1 cellular context compared by ENCODE assay signal in the genomic region with DNA sequence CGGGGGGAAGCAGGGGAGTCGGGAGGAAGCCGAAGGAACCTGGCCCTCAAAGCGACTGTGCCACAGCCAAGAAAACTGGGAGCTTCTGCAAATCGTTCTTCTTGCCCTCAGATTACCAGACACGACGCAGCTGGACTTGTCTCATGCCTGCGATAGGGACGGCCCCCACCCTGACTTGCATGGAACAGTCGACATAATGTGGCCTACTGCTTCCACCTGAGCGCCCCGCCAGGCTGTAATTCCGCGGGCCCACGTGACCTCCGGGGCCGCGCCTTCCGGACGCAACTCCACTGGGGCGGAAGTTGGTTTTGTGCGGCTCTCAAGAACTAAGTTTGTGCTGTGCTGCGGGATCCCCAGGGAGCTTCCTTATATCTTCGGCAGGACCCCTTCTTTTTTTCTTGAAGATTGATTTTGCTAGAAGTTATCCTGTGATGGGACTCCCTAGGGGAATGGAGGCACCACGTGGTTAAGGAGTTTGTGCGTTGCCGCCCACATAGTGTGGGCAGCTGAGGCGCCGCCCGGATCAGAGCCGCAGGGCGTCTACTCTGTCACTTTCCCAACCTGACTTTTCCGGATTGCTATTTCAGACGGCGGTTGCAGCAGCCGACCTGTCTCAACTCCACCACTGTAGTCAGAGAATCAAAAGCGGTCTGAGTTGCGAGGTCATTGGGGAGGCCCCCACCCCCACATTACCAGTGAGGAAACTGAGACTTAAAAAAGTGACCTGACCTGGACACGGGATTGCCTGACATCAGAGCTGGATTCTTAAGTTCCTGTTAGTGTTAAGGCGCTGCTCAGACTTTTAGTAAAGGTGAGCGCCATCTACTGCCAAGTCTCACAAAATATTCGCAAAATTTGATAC.
TF ChIP-seq lines count a peak whose summit lies in the region.

No MANE protein-coding gene starts in this region.

TF ChIP-seq in K562, 482 proteins besides CTCF, POLR2A, EP300 and RAD21 (continued from another document and continues in another):
- TF ChIP-seq, protein P1, sequence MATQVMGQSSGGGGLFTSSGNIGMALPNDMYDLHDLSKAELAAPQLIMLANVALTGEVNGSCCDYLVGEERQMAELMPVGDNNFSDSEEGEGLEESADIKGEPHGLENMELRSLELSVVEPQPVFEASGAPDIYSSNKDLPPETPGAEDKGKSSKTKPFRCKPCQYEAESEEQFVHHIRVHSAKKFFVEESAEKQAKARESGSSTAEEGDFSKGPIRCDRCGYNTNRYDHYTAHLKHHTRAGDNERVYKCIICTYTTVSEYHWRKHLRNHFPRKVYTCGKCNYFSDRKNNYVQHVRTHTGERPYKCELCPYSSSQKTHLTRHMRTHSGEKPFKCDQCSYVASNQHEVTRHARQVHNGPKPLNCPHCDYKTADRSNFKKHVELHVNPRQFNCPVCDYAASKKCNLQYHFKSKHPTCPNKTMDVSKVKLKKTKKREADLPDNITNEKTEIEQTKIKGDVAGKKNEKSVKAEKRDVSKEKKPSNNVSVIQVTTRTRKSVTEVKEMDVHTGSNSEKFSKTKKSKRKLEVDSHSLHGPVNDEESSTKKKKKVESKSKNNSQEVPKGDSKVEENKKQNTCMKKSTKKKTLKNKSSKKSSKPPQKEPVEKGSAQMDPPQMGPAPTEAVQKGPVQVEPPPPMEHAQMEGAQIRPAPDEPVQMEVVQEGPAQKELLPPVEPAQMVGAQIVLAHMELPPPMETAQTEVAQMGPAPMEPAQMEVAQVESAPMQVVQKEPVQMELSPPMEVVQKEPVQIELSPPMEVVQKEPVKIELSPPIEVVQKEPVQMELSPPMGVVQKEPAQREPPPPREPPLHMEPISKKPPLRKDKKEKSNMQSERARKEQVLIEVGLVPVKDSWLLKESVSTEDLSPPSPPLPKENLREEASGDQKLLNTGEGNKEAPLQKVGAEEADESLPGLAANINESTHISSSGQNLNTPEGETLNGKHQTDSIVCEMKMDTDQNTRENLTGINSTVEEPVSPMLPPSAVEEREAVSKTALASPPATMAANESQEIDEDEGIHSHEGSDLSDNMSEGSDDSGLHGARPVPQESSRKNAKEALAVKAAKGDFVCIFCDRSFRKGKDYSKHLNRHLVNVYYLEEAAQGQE (CRISPR knock-in tag; IDR thresholded peaks at IDR 0.05; ENCODE audit: low read depth), result no peak
- TF ChIP-seq NR2C1 (IDR thresholded peaks at IDR 0.05), result no peak
- 0 out of 2 replicates have a peak, but pooled peaks have one; percentile 16 for TF ChIP-seq NR2C1 (tag; IDR thresholded peaks at IDR 0.05)
- TF ChIP-seq NFRKB (IDR thresholded peaks at IDR 0.05; ENCODE audit: low read depth), result no peak
- peak in 1 of 2 experiments; percentile 96; a peak in 2 of 4 replicates for TF ChIP-seq HDAC1 (IDR thresholded peaks at IDR 0.05)
- no peak for TF ChIP-seq ZNF79 (CRISPR knock-in tag; IDR thresholded peaks at IDR 0.05; ENCODE audit: low read depth)
- no peak for TF ChIP-seq PTRF (tag; IDR thresholded peaks at IDR 0.05)
- TF ChIP-seq, protein P2, sequence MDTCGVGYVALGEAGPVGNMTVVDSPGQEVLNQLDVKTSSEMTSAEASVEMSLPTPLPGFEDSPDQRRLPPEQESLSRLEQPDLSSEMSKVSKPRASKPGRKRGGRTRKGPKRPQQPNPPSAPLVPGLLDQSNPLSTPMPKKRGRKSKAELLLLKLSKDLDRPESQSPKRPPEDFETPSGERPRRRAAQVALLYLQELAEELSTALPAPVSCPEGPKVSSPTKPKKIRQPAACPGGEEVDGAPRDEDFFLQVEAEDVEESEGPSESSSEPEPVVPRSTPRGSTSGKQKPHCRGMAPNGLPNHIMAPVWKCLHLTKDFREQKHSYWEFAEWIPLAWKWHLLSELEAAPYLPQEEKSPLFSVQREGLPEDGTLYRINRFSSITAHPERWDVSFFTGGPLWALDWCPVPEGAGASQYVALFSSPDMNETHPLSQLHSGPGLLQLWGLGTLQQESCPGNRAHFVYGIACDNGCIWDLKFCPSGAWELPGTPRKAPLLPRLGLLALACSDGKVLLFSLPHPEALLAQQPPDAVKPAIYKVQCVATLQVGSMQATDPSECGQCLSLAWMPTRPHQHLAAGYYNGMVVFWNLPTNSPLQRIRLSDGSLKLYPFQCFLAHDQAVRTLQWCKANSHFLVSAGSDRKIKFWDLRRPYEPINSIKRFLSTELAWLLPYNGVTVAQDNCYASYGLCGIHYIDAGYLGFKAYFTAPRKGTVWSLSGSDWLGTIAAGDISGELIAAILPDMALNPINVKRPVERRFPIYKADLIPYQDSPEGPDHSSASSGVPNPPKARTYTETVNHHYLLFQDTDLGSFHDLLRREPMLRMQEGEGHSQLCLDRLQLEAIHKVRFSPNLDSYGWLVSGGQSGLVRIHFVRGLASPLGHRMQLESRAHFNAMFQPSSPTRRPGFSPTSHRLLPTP (IDR thresholded peaks at IDR 0.05; ENCODE audit: borderline replicate concordance, extremely low read depth, insufficient read length), result no peak
- no peak for TF ChIP-seq ZNF121 (CRISPR knock-in tag; conservative IDR thresholded peaks at IDR 0.05)
- 0 out of 2 replicates have a peak, but pooled peaks have one; percentile 8 for TF ChIP-seq ZKSCAN1 (IDR thresholded peaks at IDR 0.05; ENCODE audit: low read depth, low read length)
- TF ChIP-seq MCM5 (IDR thresholded peaks at IDR 0.05; ENCODE audit: low read depth), result no peak
- TF ChIP-seq ZNF140 (CRISPR knock-in tag; IDR thresholded peaks at IDR 0.05), result no peak
- peak; percentile 87 for TF ChIP-seq HDAC2 (IDR thresholded peaks at IDR 0.05)
- TF ChIP-seq, protein P3, sequence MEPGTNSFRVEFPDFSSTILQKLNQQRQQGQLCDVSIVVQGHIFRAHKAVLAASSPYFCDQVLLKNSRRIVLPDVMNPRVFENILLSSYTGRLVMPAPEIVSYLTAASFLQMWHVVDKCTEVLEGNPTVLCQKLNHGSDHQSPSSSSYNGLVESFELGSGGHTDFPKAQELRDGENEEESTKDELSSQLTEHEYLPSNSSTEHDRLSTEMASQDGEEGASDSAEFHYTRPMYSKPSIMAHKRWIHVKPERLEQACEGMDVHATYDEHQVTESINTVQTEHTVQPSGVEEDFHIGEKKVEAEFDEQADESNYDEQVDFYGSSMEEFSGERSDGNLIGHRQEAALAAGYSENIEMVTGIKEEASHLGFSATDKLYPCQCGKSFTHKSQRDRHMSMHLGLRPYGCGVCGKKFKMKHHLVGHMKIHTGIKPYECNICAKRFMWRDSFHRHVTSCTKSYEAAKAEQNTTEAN (CRISPR knock-in tag; IDR thresholded peaks at IDR 0.05), result no peak
- TF ChIP-seq POLR2AphosphoS2 (IDR thresholded peaks at IDR 0.05; ENCODE audit: low read length), result no peak; the same call in 1 of the 2 replicates
- TF ChIP-seq, protein P4, sequence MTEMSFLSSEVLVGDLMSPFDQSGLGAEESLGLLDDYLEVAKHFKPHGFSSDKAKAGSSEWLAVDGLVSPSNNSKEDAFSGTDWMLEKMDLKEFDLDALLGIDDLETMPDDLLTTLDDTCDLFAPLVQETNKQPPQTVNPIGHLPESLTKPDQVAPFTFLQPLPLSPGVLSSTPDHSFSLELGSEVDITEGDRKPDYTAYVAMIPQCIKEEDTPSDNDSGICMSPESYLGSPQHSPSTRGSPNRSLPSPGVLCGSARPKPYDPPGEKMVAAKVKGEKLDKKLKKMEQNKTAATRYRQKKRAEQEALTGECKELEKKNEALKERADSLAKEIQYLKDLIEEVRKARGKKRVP (CRISPR knock-in tag; IDR thresholded peaks at IDR 0.05), result no peak
- no peak for TF ChIP-seq ZNF143 (CRISPR knock-in tag; IDR thresholded peaks at IDR 0.05)
- no peak for TF ChIP-seq SRSF9 (IDR thresholded peaks at IDR 0.05; ENCODE audit: borderline replicate concordance, low read depth, low read length)
- TF ChIP-seq NFYB (IDR thresholded peaks at IDR 0.05; ENCODE audit: extremely low read depth, insufficient read length), result no peak
- no peak for TF ChIP-seq PHB (CRISPR knock-in tag; IDR thresholded peaks at IDR 0.05)
- TF ChIP-seq STAT5B (CRISPR knock-in tag; IDR thresholded peaks at IDR 0.05), result no peak
- TF ChIP-seq ZNF175 (CRISPR knock-in tag; IDR thresholded peaks at IDR 0.05; ENCODE audit: low read depth), result 0 out of 2 replicates have a peak, but pooled peaks have one; percentile 60
- TF ChIP-seq ZNF75A (CRISPR knock-in tag; IDR thresholded peaks at IDR 0.05), result no peak
- TF ChIP-seq ZNF584 (CRISPR knock-in tag; IDR thresholded peaks at IDR 0.05; ENCODE audit: low read depth), result no peak
- peak; percentile 37 for TF ChIP-seq HNRNPLL (IDR thresholded peaks at IDR 0.05; ENCODE audit: low read depth, low read length, poor library complexity, severe bottlenecking)
- peak; percentile 59; the same call in 1 of the 2 replicates for TF ChIP-seq POLR2H (tag; IDR thresholded peaks at IDR 0.05; ENCODE audit: low read depth)
- TF ChIP-seq PHF8 (IDR thresholded peaks at IDR 0.05; ENCODE audit: borderline replicate concordance, low read length), result peak; percentile 41
- 0 out of 2 replicates have a peak, but pooled peaks have one; percentile 62 for TF ChIP-seq ELF2 (CRISPR knock-in tag; IDR thresholded peaks at IDR 0.05)
- TF ChIP-seq, protein P5, sequence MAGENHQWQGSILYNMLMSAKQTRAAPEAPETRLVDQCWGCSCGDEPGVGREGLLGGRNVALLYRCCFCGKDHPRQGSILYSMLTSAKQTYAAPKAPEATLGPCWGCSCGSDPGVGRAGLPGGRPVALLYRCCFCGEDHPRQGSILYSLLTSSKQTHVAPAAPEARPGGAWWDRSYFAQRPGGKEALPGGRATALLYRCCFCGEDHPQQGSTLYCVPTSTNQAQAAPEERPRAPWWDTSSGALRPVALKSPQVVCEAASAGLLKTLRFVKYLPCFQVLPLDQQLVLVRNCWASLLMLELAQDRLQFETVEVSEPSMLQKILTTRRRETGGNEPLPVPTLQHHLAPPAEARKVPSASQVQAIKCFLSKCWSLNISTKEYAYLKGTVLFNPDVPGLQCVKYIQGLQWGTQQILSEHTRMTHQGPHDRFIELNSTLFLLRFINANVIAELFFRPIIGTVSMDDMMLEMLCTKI (IDR thresholded peaks at IDR 0.05; ENCODE audit: partially characterized antibody), result no peak
- TF ChIP-seq ZNF76 (CRISPR knock-in tag; IDR thresholded peaks at IDR 0.05; ENCODE audit: borderline replicate concordance), result no peak
- no peak; the same call in 1 of the 2 replicates for TF ChIP-seq SOX6 (IDR thresholded peaks at IDR 0.05)
- TF ChIP-seq MYNN (IDR thresholded peaks at IDR 0.05), result no peak
- no peak for TF ChIP-seq MYNN (CRISPR knock-in tag; IDR thresholded peaks at IDR 0.05)
- no peak; the same call in 1 of the 2 replicates for TF ChIP-seq MYBL2 (IDR thresholded peaks at IDR 0.05; ENCODE audit: low read depth)
- no peak for TF ChIP-seq MYBL2 (CRISPR knock-in tag; IDR thresholded peaks at IDR 0.05; ENCODE audit: borderline replicate concordance)
- no peak for TF ChIP-seq POLR3A (IDR thresholded peaks at IDR 0.05; ENCODE audit: borderline replicate concordance, extremely low read depth, insufficient read depth, insufficient read length)
- TF ChIP-seq, protein P6, sequence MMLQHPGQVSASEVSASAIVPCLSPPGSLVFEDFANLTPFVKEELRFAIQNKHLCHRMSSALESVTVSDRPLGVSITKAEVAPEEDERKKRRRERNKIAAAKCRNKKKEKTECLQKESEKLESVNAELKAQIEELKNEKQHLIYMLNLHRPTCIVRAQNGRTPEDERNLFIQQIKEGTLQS (IDR thresholded peaks at IDR 0.05), result peak; percentile 52
- TF ChIP-seq, protein P6 (CRISPR knock-in tag; conservative IDR thresholded peaks at IDR 0.05), result peak; percentile 55; the same call in 1 of the 2 replicates
- peak; percentile 68 for TF ChIP-seq LCOR (CRISPR knock-in tag; IDR thresholded peaks at IDR 0.05)
- TF ChIP-seq, protein P7, sequence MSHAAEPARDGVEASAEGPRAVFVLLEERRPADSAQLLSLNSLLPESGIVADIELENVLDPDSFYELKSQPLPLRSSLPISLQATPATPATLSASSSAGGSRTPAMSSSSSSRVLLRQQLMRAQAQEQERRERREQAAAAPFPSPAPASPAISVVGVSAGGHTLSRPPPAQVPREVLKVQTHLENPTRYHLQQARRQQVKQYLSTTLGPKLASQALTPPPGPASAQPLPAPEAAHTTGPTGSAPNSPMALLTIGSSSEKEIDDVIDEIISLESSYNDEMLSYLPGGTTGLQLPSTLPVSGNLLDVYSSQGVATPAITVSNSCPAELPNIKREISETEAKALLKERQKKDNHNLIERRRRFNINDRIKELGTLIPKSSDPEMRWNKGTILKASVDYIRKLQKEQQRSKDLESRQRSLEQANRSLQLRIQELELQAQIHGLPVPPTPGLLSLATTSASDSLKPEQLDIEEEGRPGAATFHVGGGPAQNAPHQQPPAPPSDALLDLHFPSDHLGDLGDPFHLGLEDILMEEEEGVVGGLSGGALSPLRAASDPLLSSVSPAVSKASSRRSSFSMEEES (CRISPR knock-in tag; IDR thresholded peaks at IDR 0.05), result peak; percentile 64
- TF ChIP-seq ZNF253 (CRISPR knock-in tag; conservative IDR thresholded peaks at IDR 0.05), result no peak
- no peak for TF ChIP-seq MAFG (tag; conservative IDR thresholded peaks at IDR 0.05)
- TF ChIP-seq, protein P8, sequence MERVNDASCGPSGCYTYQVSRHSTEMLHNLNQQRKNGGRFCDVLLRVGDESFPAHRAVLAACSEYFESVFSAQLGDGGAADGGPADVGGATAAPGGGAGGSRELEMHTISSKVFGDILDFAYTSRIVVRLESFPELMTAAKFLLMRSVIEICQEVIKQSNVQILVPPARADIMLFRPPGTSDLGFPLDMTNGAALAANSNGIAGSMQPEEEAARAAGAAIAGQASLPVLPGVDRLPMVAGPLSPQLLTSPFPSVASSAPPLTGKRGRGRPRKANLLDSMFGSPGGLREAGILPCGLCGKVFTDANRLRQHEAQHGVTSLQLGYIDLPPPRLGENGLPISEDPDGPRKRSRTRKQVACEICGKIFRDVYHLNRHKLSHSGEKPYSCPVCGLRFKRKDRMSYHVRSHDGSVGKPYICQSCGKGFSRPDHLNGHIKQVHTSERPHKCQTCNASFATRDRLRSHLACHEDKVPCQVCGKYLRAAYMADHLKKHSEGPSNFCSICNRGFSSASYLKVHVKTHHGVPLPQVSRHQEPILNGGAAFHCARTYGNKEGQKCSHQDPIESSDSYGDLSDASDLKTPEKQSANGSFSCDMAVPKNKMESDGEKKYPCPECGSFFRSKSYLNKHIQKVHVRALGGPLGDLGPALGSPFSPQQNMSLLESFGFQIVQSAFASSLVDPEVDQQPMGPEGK (CRISPR knock-in tag; IDR thresholded peaks at IDR 0.05; ENCODE audit: borderline replicate concordance), result no peak
- TF ChIP-seq, protein P9, sequence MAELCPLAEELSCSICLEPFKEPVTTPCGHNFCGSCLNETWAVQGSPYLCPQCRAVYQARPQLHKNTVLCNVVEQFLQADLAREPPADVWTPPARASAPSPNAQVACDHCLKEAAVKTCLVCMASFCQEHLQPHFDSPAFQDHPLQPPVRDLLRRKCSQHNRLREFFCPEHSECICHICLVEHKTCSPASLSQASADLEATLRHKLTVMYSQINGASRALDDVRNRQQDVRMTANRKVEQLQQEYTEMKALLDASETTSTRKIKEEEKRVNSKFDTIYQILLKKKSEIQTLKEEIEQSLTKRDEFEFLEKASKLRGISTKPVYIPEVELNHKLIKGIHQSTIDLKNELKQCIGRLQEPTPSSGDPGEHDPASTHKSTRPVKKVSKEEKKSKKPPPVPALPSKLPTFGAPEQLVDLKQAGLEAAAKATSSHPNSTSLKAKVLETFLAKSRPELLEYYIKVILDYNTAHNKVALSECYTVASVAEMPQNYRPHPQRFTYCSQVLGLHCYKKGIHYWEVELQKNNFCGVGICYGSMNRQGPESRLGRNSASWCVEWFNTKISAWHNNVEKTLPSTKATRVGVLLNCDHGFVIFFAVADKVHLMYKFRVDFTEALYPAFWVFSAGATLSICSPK (IDR thresholded peaks at IDR 0.05; ENCODE audit: borderline replicate concordance), result no peak
